Comparison of ENCODE assay signal across 14 cellular contexts in genomic region chr12:19597304-19598066, GRCh38.
"Had no signal": no experiment of that assay in that cellular context is flagged by ENCODE, and none has a peak within 500 bp of the region (broad histone marks: within the 10 kb centered on the region; RNA-seq: fewer than 3 reads in every experiment).

No MANE protein-coding gene starts in this region.

- H3K27ac ChIP-seq: esophagus squamous epithelium, neutrophil, right lobe of liver had no signal

- H3K9me3 ChIP-seq: ascending aorta, esophagus squamous epithelium, heart right ventricle, neutrophil, right lobe of liver had no signal

- DNase-seq: activated CD4-positive, alpha-beta T cell treated with anti-CD3 and anti-CD28 coated beads for 48 hours; activated CD8-positive, alpha-beta memory T cell treated with anti-CD3 and anti-CD28 coated beads, Interleukin-2, amount 50 U/mL, for 48 hours; activated CD8-positive, alpha-beta T cell treated with anti-CD3 and anti-CD28 coated beads, Interleukin-2, amount 10 ng/mL, durations not matched to agents 7 days and 5 days; activated naive CD4-positive, alpha-beta T cell treated with Interleukin-2 at 50 U/mL for 16 hours; activated naive CD8-positive, alpha-beta T cell treated with anti-CD3 and anti-CD28 coated beads, Interleukin-2, amount 50 U/mL, for 24 hours; esophagus squamous epithelium; heart right ventricle; midbrain; right lobe of liver; stimulated activated CD4-positive, alpha-beta T cell treated with anti-CD3 and anti-CD28 coated beads, Interleukin-12 subunit alpha, Interleukin-12 subunit beta, amount 100 ng/mL, for 4 hours; stimulated activated naive CD4-positive, alpha-beta T cell treated with Interleukin-2 at 50 U/mL for 16 hours; T-helper 1 cell had no signal

- ATAC-seq: activated CD8-positive, alpha-beta T cell treated with anti-CD3 and anti-CD28 coated beads, Interleukin-2, amount 10 ng/mL, durations not matched to agents 7 days and 5 days; activated naive CD8-positive, alpha-beta T cell treated with anti-CD3 and anti-CD28 coated beads, Interleukin-2, amount 50 U/mL, for 24 hours; right lobe of liver had no signal

- H3K36me3 ChIP-seq: ascending aorta, esophagus squamous epithelium, heart right ventricle, neutrophil, right lobe of liver had no signal

- H3K4me1 ChIP-seq: ascending aorta, esophagus squamous epithelium, heart right ventricle, right lobe of liver had no signal

- H3K4me3 ChIP-seq: ascending aorta, esophagus squamous epithelium, right lobe of liver had no signal

- H3K27me3 ChIP-seq: ascending aorta, esophagus squamous epithelium, heart right ventricle, neutrophil, right lobe of liver had no signal
